Comparison of ENCODE assay signal across 1 cellular context in genomic region chr5:72109625-72110024, GRCh38.
TF ChIP-seq lines count a peak whose summit lies in the region.

No MANE protein-coding gene starts in this region.

TF ChIP-seq in K562, 482 proteins besides CTCF, POLR2A, EP300 and RAD21 (continued from another document):
- TF ChIP-seq HES1 (IDR thresholded peaks at IDR 0.05; ENCODE audit: low read depth), result no peak
- TF ChIP-seq TAF7 (tag; IDR thresholded peaks at IDR 0.05), result no peak
- no peak for TF ChIP-seq SFPQ (IDR thresholded peaks at IDR 0.05; ENCODE audit: low read depth, low read length)
- TF ChIP-seq MCM3 (IDR thresholded peaks at IDR 0.05), result no peak
- TF ChIP-seq GTF3C2 (IDR thresholded peaks at IDR 0.05; ENCODE audit: borderline replicate concordance, extremely low read depth, insufficient read length), result no peak
- no peak for TF ChIP-seq POU5F1 (IDR thresholded peaks at IDR 0.05; ENCODE audit: borderline replicate concordance, low read depth, low read length, partially characterized antibody)
- no peak for TF ChIP-seq PML (IDR thresholded peaks at IDR 0.05; ENCODE audit: low read length)
